In the genomic region with DNA sequence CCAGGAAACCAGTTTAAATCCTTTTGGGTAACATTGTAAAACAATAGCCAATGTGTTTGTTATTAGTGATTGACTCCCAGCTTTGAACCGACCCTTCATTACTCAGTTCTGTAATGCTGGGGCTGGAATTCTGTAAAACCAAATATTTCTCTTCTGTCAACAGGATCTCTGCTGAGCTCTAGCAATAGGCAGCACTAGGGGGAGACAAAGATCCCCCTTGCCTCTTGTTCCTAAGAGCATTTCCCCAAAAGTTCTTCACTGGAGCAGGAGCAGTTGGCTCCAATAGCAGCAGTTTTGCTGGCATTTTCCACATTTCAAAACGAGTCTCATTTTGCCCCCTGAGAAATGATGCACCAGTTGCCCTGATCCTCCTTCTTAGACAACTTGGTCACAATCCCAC, we compare ENCODE assay signal across 10 cellular contexts.
DNase-seq lines count a peak whose midpoint lies in the region; ATAC-seq and TF ChIP-seq lines count a peak whose summit lies in the region.
"Had no signal": no experiment of that assay in that cellular context is flagged by ENCODE, and none has a peak within 500 bp of the region (broad histone marks: within the 10 kb centered on the region; RNA-seq: fewer than 3 reads in every experiment).

No MANE protein-coding gene starts in this region.

- no CpG with 5 or more reads among the region's 2 CpGs for WGBS in H9 (ENCODE audit: extremely low coverage, insufficient read length, low lambda C conversion rate)

- ATAC-seq in GM19463 (IDR thresholded peaks at IDR 0.05; ENCODE audit: unreplicated experiment) = no peak
- ATAC-seq in GM18511 (IDR thresholded peaks at IDR 0.05; ENCODE audit: unreplicated experiment) = no peak
- ATAC-seq: activated naive CD8-positive, alpha-beta T cell treated with anti-CD3 and anti-CD28 coated beads, Interleukin-2, amount 50 U/mL, for 24 hours had no signal

- no peak overlapping the region for H2BK12ac ChIP-seq in H9 (ENCODE audit: insufficient read length, low read depth, low read length)

- no peak overlapping the region for H3K4me2 ChIP-seq in H9 (ENCODE audit: insufficient read depth, insufficient read length, low read length)

- H3K18ac ChIP-seq in H9 (ENCODE audit: insufficient read length, low read depth, low read length) = no peak overlapping the region

- H4K5ac ChIP-seq in H9 (ENCODE audit: insufficient read length, low read depth, low read length) = no peak overlapping the region

- H3K36me3 Mint-ChIP-seq in H9 (ENCODE audit: insufficient read depth in 1 of 3, low read depth in 3 of 3) = peaks cover 0 to 3% (median 0%) of the 10 kb centered on the region in 3 experiments; a peak in 1 of 7 replicates
- H3K36me3 Mint-ChIP-seq in glutamatergic neuron (ENCODE audit: unreplicated experiment) = no peaks in the 10 kb centered on the region

- H2BK5ac ChIP-seq in H9 (ENCODE audit: insufficient read length, low read length) = no peak overlapping the region

- no peak overlapping the region for H2BK120ac ChIP-seq in H9 (ENCODE audit: low read depth, low read length, poor library complexity, severe bottlenecking)

- no peak overlapping the region for H3K4me3 ChIP-seq in SJCRH30
- H3K4me3 ChIP-seq: SJSA1 had no signal

- no peak overlapping the region for H3K9ac ChIP-seq in H9 (ENCODE audit: extremely low read depth, insufficient read length, low read length)

- no peak overlapping the region for H4K8ac ChIP-seq in H9 (replicated peaks; ENCODE audit: insufficient read length, low read depth, low read length)

- H3K4me3 Mint-ChIP-seq in H9 (no peak overlapping the region), glutamatergic neuron (ENCODE audit: unreplicated experiment) (no peak overlapping the region)
- H3K4me3 Mint-ChIP-seq: activated naive CD8-positive, alpha-beta T cell treated with anti-CD3 and anti-CD28 coated beads, Interleukin-2, amount 50 U/mL, for 24 hours had no signal

- H3T11ph ChIP-seq in H9 (ENCODE audit: low read length) = no peak overlapping the region

- H3K36me3 ChIP-seq in SJCRH30 = no peaks in the 10 kb centered on the region
- H3K36me3 ChIP-seq: SJSA1 had no signal

- H3K56ac ChIP-seq in H9 (ENCODE audit: insufficient read length, low read depth, low read length) = no peak overlapping the region

- H3K4me1 Mint-ChIP-seq in H9 (no peaks in the 10 kb centered on the region), glutamatergic neuron (ENCODE audit: low read depth, unreplicated experiment) (no peaks in the 10 kb centered on the region)

- no peaks in the 10 kb centered on the region for H3K23me2 ChIP-seq in H9 (ENCODE audit: insufficient read length, low read depth, low read length, poor library complexity, severe bottlenecking)

- peaks cover 49 to 71% of the 10 kb centered on the region in 2 experiments for H3K9me3 Mint-ChIP-seq in H9
- no peaks in the 10 kb centered on the region for H3K9me3 Mint-ChIP-seq in glutamatergic neuron (ENCODE audit: unreplicated experiment)
- H3K9me3 Mint-ChIP-seq: activated naive CD8-positive, alpha-beta T cell treated with anti-CD3 and anti-CD28 coated beads, Interleukin-2, amount 50 U/mL, for 24 hours had no signal

- no peak overlapping the region for H2AK5ac ChIP-seq in H9 (ENCODE audit: insufficient read length, low read length)

- H3K4me1 ChIP-seq in H9 (ENCODE audit: insufficient read depth, low read length) (no peaks in the 10 kb centered on the region), SJCRH30 (no peaks in the 10 kb centered on the region)
- H3K4me1 ChIP-seq: SJSA1 had no signal

- H2BK15ac ChIP-seq in H9 (ENCODE audit: low read depth, low read length) = no peak overlapping the region

- H2AFZ ChIP-seq in H9 (ENCODE audit: low read length) = no peak overlapping the region

- TF ChIP-seq CTCF in H9 (conservative IDR thresholded peaks at IDR 0.05) (peak; percentile 55), glutamatergic neuron (IDR thresholded peaks at IDR 0.05; ENCODE audit: partially characterized antibody, unreplicated experiment) (peak; percentile 27)

- DNase-seq in COLO668 (lab: John Stamatoyannopoulos, UW; ENCODE audit: unreplicated experiment) (peak; percentile 11), H9 (no peak), SJCRH30 (peak; percentile 11 to 59), glutamatergic neuron (no peak), GM19238 (ENCODE audit: insufficient read length, low spot score) (no peak)
- no peak for DNase-seq in stimulated activated naive CD4-positive, alpha-beta T cell treated with Interleukin-2 at 50 U/mL for 16 hours (lab: John Stamatoyannopoulos, UW)
- DNase-seq: activated naive CD8-positive, alpha-beta T cell treated with anti-CD3 and anti-CD28 coated beads, Interleukin-2, amount 50 U/mL, for 24 hours had no signal

- H3K4ac ChIP-seq in H9 (ENCODE audit: low read depth, low read length) = no peak overlapping the region

- H3K79me1 ChIP-seq in H9 (ENCODE audit: insufficient read depth, low read depth, low read length, poor library complexity, severe bottlenecking) = no peaks in the 10 kb centered on the region

- H3K27me3 Mint-ChIP-seq in H9 (ENCODE audit: low read depth) (no peaks in the 10 kb centered on the region; the same call in 1 of the 2 replicates), glutamatergic neuron (ENCODE audit: unreplicated experiment) (no peaks in the 10 kb centered on the region)
- H3K27me3 Mint-ChIP-seq: activated naive CD8-positive, alpha-beta T cell treated with anti-CD3 and anti-CD28 coated beads, Interleukin-2, amount 50 U/mL, for 24 hours had no signal

- H3K79me2 ChIP-seq in H9 (ENCODE audit: insufficient read depth, low read length) = no peaks in the 10 kb centered on the region

- H4K20me1 ChIP-seq in H9 (ENCODE audit: control insufficient read depth, insufficient read depth, insufficient read length) = no peaks in the 10 kb centered on the region

- H2BK20ac ChIP-seq in H9 (ENCODE audit: low read depth, low read length, poor library complexity, severe bottlenecking) = no peak overlapping the region

- H3K27ac ChIP-seq in H9 (ENCODE audit: insufficient read length, low read depth, low read length) = no peak overlapping the region
- H3K27ac ChIP-seq in SJCRH30 = no peak overlapping the region
- H3K27ac ChIP-seq: SJSA1 had no signal

- H3K23ac ChIP-seq in H9 (ENCODE audit: insufficient read length, low read depth, low read length) = no peak overlapping the region

- H3K27ac Mint-ChIP-seq in H9 = no peak overlapping the region
- no peak overlapping the region for H3K27ac Mint-ChIP-seq in glutamatergic neuron (ENCODE audit: unreplicated experiment)
- H3K27ac Mint-ChIP-seq: activated naive CD8-positive, alpha-beta T cell treated with anti-CD3 and anti-CD28 coated beads, Interleukin-2, amount 50 U/mL, for 24 hours had no signal

- H3K9me3 ChIP-seq in H9 (ENCODE audit: control insufficient read depth, low read depth, low read length) (no peaks in the 10 kb centered on the region), SJCRH30 (replicated peaks) (no peaks in the 10 kb centered on the region; the same call in 1 of the 2 replicates)

- no peak overlapping the region for H3K14ac ChIP-seq in H9 (ENCODE audit: insufficient read depth, low read length)

- no peaks in the 10 kb centered on the region for H3K27me3 ChIP-seq in H9 (ENCODE audit: insufficient read depth, low read length)
- H3K27me3 ChIP-seq in SJCRH30 = no peaks in the 10 kb centered on the region
- H3K27me3 ChIP-seq: SJSA1 had no signal

- no peak overlapping the region for H4K91ac ChIP-seq in H9 (ENCODE audit: insufficient read length, low read depth, low read length)

Comparison
In these comparisons a context has a peak if more than half of its experiments do, and no peak if none do; other contexts are left out.
1. DNase-seq: peak in COLO668 (single experiment) and SJCRH30 (2 of 2); none in H9 (single experiment), glutamatergic neuron (single experiment), GM19238 (single experiment) and stimulated activated naive CD4-positive, alpha-beta T cell treated with Interleukin-2 at 50 U/mL for 16 hours (single experiment).